Comparison of ENCODE assay signal across 1 cellular context in the genomic region with DNA sequence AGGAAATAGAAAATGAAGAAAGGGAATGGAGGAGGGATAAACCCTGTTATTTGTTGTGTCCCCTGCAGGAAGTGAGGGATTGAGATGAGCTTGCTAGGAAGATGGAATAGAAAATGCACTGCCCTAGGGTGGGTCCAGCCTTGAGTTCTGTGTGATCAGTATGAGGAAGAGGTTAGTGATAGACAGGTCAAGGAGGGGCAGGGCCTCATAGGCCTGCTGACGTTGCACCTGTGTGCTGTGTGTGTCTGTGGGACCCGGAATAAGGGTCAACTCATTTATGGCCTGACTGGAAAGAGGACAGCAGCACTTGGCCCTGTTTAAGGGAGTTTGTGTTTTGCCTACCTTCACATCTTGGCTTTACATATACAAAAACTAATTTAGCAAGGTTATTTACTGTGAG.
TF ChIP-seq lines count a peak whose summit lies in the region.

No MANE protein-coding gene starts in this region.

TF ChIP-seq in HepG2, 621 proteins besides CTCF, POLR2A, EP300 and RAD21:
- TF ChIP-seq ZNF124 (CRISPR knock-in tag; IDR thresholded peaks at IDR 0.05) = no peak
- TF ChIP-seq SCMH1 (CRISPR knock-in tag; IDR thresholded peaks at IDR 0.05; ENCODE audit: borderline replicate concordance) = no peak
- no peak for TF ChIP-seq ZNF616 (CRISPR knock-in tag; IDR thresholded peaks at IDR 0.05; ENCODE audit: low read depth)
- 0 out of 2 replicates have a peak, but pooled peaks have one; percentile 5 for TF ChIP-seq ZNF589 (CRISPR knock-in tag; conservative IDR thresholded peaks at IDR 0.05)
- 0 out of 2 replicates have a peak, but pooled peaks have one; percentile 18 for TF ChIP-seq RBFOX2 (IDR thresholded peaks at IDR 0.05; ENCODE audit: low read depth, low read length)
- no peak for TF ChIP-seq HOXA9 (CRISPR knock-in tag; IDR thresholded peaks at IDR 0.05; ENCODE audit: borderline replicate concordance)
